1 cellular context compared by ENCODE assay signal in the genomic region with DNA sequence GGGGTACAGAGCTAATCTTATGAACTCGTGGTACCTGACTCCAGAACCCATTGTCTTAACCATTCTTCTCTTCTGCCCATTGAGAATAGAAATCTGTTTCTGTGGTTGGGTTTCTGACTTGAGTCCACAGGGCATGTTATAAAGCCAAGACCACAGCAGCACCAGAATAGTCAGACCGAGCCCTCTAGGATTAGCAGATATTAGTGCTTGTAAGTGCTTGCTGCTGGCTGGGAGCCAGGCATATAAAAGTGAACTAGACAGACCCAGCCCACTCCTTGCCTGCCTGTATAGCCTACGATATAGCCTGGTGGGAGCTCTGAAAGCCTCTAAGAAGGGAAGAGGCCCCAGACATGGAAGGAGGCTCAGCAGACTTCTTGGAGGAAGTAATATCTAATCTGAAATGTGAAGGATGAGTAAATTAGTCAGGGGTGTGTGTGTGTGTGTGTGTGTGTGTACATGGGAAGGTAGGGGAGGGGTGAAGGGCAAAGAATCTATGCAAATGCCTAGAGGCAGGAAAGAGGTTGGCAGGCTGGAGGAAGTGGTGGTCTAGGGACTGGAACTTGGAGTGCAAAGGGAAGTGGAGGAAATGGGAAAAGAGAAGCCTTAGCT.
TF ChIP-seq lines count a peak whose summit lies in the region.

No MANE protein-coding gene starts in this region.

TF ChIP-seq in HEK293, 187 proteins besides CTCF, POLR2A, EP300 and RAD21:
- TF ChIP-seq, protein P1, sequence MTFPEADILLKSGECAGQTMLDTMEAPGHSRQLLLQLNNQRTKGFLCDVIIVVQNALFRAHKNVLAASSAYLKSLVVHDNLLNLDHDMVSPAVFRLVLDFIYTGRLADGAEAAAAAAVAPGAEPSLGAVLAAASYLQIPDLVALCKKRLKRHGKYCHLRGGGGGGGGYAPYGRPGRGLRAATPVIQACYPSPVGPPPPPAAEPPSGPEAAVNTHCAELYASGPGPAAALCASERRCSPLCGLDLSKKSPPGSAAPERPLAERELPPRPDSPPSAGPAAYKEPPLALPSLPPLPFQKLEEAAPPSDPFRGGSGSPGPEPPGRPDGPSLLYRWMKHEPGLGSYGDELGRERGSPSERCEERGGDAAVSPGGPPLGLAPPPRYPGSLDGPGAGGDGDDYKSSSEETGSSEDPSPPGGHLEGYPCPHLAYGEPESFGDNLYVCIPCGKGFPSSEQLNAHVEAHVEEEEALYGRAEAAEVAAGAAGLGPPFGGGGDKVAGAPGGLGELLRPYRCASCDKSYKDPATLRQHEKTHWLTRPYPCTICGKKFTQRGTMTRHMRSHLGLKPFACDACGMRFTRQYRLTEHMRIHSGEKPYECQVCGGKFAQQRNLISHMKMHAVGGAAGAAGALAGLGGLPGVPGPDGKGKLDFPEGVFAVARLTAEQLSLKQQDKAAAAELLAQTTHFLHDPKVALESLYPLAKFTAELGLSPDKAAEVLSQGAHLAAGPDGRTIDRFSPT (tag by site-specific recombination; IDR thresholded peaks at IDR 0.05): no peak
- TF ChIP-seq EGR2 (tag by site-specific recombination; IDR thresholded peaks at IDR 0.05; ENCODE audit: low read depth): peak; percentile 16; the same call in 1 of the 2 replicates
TF ChIP-seq in HEK293: peak in this region for 1.
